Comparison of ENCODE assay signal across 8 cellular contexts in the genomic region with DNA sequence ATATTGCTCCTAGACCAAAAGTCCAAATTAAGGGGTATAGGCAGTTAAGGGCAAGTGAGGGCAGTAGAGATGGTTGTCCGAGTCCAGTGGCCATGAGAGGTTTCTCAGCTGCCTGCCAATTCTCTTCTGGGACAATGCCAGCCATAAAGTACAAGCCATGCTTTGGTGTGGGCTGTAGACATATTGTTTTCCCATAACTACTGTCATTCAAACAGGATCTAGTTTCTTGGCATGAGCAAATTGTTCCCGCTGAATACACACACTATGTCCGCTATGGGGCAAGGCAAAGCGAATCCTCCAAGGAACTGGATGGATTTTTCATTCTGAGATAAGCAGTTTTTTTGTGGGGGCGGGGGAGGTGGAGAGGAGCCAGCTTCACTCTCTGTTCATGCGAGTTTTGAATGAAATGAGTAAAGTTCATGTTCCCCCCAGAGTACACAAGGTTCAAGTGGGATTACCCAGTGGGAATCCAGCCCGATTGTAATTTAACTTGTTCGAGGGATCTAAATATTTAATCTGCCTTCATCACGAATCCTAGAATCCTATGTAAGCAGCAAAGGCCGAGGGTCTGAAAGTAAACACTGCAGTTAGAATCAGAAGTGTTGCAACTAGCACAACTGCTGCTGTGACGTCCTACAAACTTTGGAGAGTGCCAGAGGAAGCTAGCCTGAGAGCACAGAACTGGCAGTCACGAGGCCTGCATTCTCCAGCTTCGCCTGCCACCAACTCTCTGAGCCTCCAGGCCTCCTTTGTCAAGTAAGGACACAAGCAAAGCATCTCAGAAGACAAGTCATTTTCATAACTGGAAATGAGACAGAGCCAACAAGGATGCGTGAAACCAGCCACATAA.
DNase-seq lines count a peak whose midpoint lies in the region; ATAC-seq and TF ChIP-seq lines count a peak whose summit lies in the region.

No MANE protein-coding gene starts in this region.

- TF ChIP-seq POLR2A in body of pancreas (IDR thresholded peaks at IDR 0.05), result no peak
- no peak for TF ChIP-seq POLR2A in spleen (IDR thresholded peaks at IDR 0.05)

- peaks cover 0 to 4% (median 3%) of the 10 kb centered on the region in 3 donors for H3K36me3 Mint-ChIP-seq in immature natural killer cell
- H3K36me3 Mint-ChIP-seq in T-helper 17 cell (ENCODE audit: low read depth), result no peaks in the 10 kb centered on the region

- H3K36me3 ChIP-seq in MG63, result no peaks in the 10 kb centered on the region
- no peaks in the 10 kb centered on the region for H3K36me3 ChIP-seq in body of pancreas (replicated peaks in 1 of 2; ENCODE audit: insufficient read depth in 1 of 2, low read depth in 2 of 2)
- no peaks in the 10 kb centered on the region for H3K36me3 ChIP-seq in spleen

- H3K27ac ChIP-seq in body of pancreas (peak overlapping the region; percentile 56 to 66 (median 60)), spleen (peak overlapping the region in 7 of 8 donors; percentile 6 to 80 (median 63))

- H3K27me3 Mint-ChIP-seq in immature natural killer cell (ENCODE audit: low read depth in 3 of 3) (peaks cover 0 to 2% (median 2%) of the 10 kb centered on the region in 3 donors), T-helper 17 cell (no peaks in the 10 kb centered on the region)

- H3K4me1 ChIP-seq in body of pancreas (peaks cover 30% of the 10 kb centered on the region), spleen (peaks cover 0 to 26% (median 14%) of the 10 kb centered on the region in 6 donors)

- H3K4me3 Mint-ChIP-seq in immature natural killer cell (no peak overlapping the region), T-helper 17 cell (no peak overlapping the region)

- peak; percentile 22 for DNase-seq in MG63
- DNase-seq in body of pancreas, result peak; percentile 69 to 78 (median 73)
- peak; percentile 38 for DNase-seq in left kidney (ENCODE audit: low read depth, low spot score)
- DNase-seq in spleen, result no peak
- DNase-seq in immature natural killer cell, result no peak
- DNase-seq in T-helper 17 cell, result no peak

- H3K4me3 ChIP-seq in MG63, result no peak overlapping the region
- H3K4me3 ChIP-seq in body of pancreas, result no peak overlapping the region
- H3K4me3 ChIP-seq in spleen, result no peak overlapping the region

- H3K9me3 ChIP-seq in MG63 (no peaks in the 10 kb centered on the region), body of pancreas (no peaks in the 10 kb centered on the region), spleen (no peaks in the 10 kb centered on the region), T-helper 17 cell (ENCODE audit: control insufficient read depth, low read length, poor library complexity, severe bottlenecking) (no peaks in the 10 kb centered on the region)

- H3K27ac Mint-ChIP-seq in immature natural killer cell (no peak overlapping the region), T-helper 17 cell (no peak overlapping the region)

- TF ChIP-seq CTCF in body of pancreas (IDR thresholded peaks at IDR 0.05) (peak in 2 of 7 experiments; percentile 13 to 22), spleen (IDR thresholded peaks at IDR 0.05 in 8 of 11, conservative IDR thresholded peaks at IDR 0.05 in 3 of 11) (peak in 1 of 11 experiments; percentile 5)

- ATAC-seq in body of pancreas (peak; percentile 91), GM21737 (IDR thresholded peaks at IDR 0.05; ENCODE audit: unreplicated experiment) (no peak), GM18517 (IDR thresholded peaks at IDR 0.05; ENCODE audit: unreplicated experiment) (no peak), T-helper 17 cell (no peak)

- WGBS in body of pancreas, 2 donors, result 56 to 68% methylated on average over 13 to 14 of the region's 14 CpGs
- 63 to 80% (median 67%) methylated on average over 14 of the region's 14 CpGs for WGBS in spleen, 5 donors

- H3K27me3 ChIP-seq in MG63 (no peaks in the 10 kb centered on the region), body of pancreas (no peaks in the 10 kb centered on the region), spleen (replicated peaks in 1 of 7) (no peaks in the 10 kb centered on the region)

- H3K4me1 Mint-ChIP-seq in immature natural killer cell (peaks cover 0 to 3% of the 10 kb centered on the region in 2 donors), T-helper 17 cell (peaks cover 2% of the 10 kb centered on the region)

- H3K9me3 Mint-ChIP-seq in immature natural killer cell, result no peaks in the 10 kb centered on the region

- intact Hi-C loops in body of pancreas (cut with DNase I) (no loop called here), spleen (cut with DNase I; ENCODE audit: low total_unique reads) (no loop called here)

Comparison
In these comparisons a context has a peak if more than half of its experiments do, and no peak if none do; other contexts are left out.
1. DNase-seq: peak in MG63 (single experiment), body of pancreas (4 of 4) and left kidney (single experiment); none in spleen (single experiment), immature natural killer cell (0 of 3) and T-helper 17 cell (0 of 3).